In the genomic region with DNA sequence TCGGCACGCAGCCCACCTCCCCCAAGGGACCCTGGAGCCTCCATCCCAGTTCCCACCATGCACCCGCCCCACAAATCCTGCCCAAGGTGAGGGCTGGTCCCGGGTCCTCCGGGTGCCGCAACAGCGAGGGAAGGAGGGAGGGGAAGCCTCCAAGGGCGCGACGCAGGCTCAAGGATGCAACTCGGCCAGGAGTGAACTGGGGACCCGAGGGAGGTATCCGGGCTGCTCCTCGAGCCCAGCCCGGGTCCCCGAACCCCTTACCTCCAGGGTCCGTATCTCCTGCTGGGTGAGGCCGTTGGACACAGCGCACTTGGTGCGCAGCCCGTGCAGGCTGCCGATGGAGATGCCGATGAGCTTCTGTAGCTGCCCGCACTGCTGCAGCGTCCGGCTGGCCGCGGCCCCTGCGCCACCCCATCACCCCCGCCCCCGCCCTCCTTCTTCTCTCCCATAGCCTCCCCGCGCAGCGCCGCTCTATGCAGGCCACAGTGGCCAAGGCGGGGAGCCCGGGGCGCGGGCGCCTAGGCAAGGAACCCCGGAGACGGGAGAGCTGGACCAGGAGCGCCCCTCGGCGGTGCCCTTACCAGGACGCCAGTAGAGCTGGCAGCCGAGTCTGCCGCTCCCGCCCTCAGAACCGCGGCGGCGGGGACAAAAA, we compare ENCODE assay signal across 8 cellular contexts.
A peak's percentile ranks its signal among the peaks of the same experiment; 100 is the strongest.
DNase-seq lines count a peak whose midpoint lies in the region; ATAC-seq and TF ChIP-seq lines count a peak whose summit lies in the region.

No MANE protein-coding gene starts in this region.

- 0 out of 2 replicates have a peak, but pooled peaks cover 7% of the 10 kb centered on the region for H3K4me1 ChIP-seq in SJSA1 (replicated peaks)
- H3K4me1 ChIP-seq in right atrium auricular region: peaks cover 0 to 8% of the 10 kb centered on the region in 2 donors
- no peaks in the 10 kb centered on the region for H3K4me1 ChIP-seq in skeletal muscle satellite cell (ENCODE audit: control insufficient read depth, insufficient read depth, low read length)

- peaks cover 28% of the 10 kb centered on the region for H3K27me3 ChIP-seq in SJSA1 (replicated peaks)
- H3K27me3 ChIP-seq in right atrium auricular region: no peaks in the 10 kb centered on the region
- H3K27me3 ChIP-seq in skeletal muscle satellite cell (ENCODE audit: control insufficient read depth, insufficient read depth, low read length): peaks cover 13% of the 10 kb centered on the region

- no peak overlapping the region for H3K27ac ChIP-seq in SJSA1
- H3K27ac ChIP-seq in right atrium auricular region: no peak overlapping the region

- H3K36me3 ChIP-seq in SJSA1 (no peaks in the 10 kb centered on the region), right atrium auricular region (no peaks in the 10 kb centered on the region), skeletal muscle satellite cell (ENCODE audit: insufficient read depth, low read length) (no peaks in the 10 kb centered on the region)

- DNase-seq in NCI-H748 (lab: John Stamatoyannopoulos, UW; ENCODE audit: unreplicated experiment) (peak; percentile 25), NCI-H748 treated with DMSO at 0.1 percent for 48 hours (lab: John Stamatoyannopoulos, UW) (no peak), SJSA1 (ENCODE audit: low read depth in 1 of 2, low spot score in 2 of 2) (peak in 1 of 2 experiments; percentile 2), right atrium auricular region (ENCODE audit: low spot score) (no peak), NCI-H2107 (lab: John Stamatoyannopoulos, UW) (no peak)

- peak overlapping the region; percentile 73 for H3K4me2 ChIP-seq in skeletal muscle satellite cell (ENCODE audit: low read length)

- no peak overlapping the region for H3K9ac ChIP-seq in skeletal muscle satellite cell (ENCODE audit: low read depth, low read length)

- peak overlapping the region; percentile 24 for H3K4me3 ChIP-seq in SJSA1
- H3K4me3 ChIP-seq in right atrium auricular region: peak overlapping the region; percentile 39 to 57
- H3K4me3 ChIP-seq in skeletal muscle satellite cell (ENCODE audit: low read length): peak overlapping the region; percentile 59

- ATAC-seq in GM21619 (IDR thresholded peaks at IDR 0.05; ENCODE audit: unreplicated experiment) (no peak), HG02870 (IDR thresholded peaks at IDR 0.05; ENCODE audit: unreplicated experiment) (no peak)

- H3K9me3 ChIP-seq in SJSA1 (replicated peaks): no peaks in the 10 kb centered on the region
- H3K9me3 ChIP-seq in right atrium auricular region: no peaks in the 10 kb centered on the region
- no peaks in the 10 kb centered on the region for H3K9me3 ChIP-seq in skeletal muscle satellite cell (replicated peaks; ENCODE audit: low read length)

- TF ChIP-seq CTCF in right atrium auricular region (IDR thresholded peaks at IDR 0.05): no peak
